Comparison of ENCODE assay signal across 1 cellular context in the genomic region with DNA sequence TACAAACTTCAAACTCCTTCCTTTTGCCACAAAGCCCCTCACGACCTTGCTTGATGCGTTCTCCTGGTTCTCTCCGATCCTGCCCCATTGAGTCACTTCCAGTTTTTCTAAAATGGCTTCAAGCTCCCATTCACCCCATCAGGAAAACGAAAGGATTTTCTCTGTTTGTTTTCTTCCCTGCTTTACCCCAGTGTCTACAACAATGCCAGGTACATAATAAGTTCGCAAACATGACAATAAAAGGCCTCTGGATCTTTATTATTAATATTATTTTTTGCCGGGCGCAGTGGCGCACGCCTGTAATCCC.
A peak's percentile ranks its signal among the peaks of the same experiment; 100 is the strongest.
TF ChIP-seq lines count a peak whose summit lies in the region.

No MANE protein-coding gene starts in this region.

TF ChIP-seq in K562, 482 proteins besides CTCF, POLR2A, EP300 and RAD21:
- TF ChIP-seq HINFP (tag; conservative IDR thresholded peaks at IDR 0.05; ENCODE audit: low read depth) (0 out of 2 replicates have a peak, but pooled peaks have one; percentile 11), MLLT1 (IDR thresholded peaks at IDR 0.05) (peak in 1 of 2 experiments; percentile 21; a peak in 1 of 4 replicates), SUPT5H (IDR thresholded peaks at IDR 0.05) (0 out of 2 replicates have a peak, but pooled peaks have one; percentile 41), DNMT1 (IDR thresholded peaks at IDR 0.05) (peak; percentile 24; the same call in 1 of the 2 replicates), MTA3 (IDR thresholded peaks at IDR 0.05; ENCODE audit: borderline replicate concordance) (no peak), NEUROD1 (IDR thresholded peaks at IDR 0.05; ENCODE audit: borderline replicate concordance, low read depth, low read length, partially characterized antibody) (no peak), ZNF12 (CRISPR knock-in tag; IDR thresholded peaks at IDR 0.05) (no peak), KAT2B (IDR thresholded peaks at IDR 0.05; ENCODE audit: low read depth, low read length) (no peak), DPF2 (IDR thresholded peaks at IDR 0.05) (0 out of 2 replicates have a peak, but pooled peaks have one; percentile 70), PHF8 (IDR thresholded peaks at IDR 0.05; ENCODE audit: borderline replicate concordance, low read length) (peak; percentile 2; the same call in 1 of the 2 replicates), PTTG1 (tag; IDR thresholded peaks at IDR 0.05; ENCODE audit: low read depth) (no peak), ZNF311 (CRISPR knock-in tag; IDR thresholded peaks at IDR 0.05) (no peak), ELF4 (CRISPR knock-in tag; IDR thresholded peaks at IDR 0.05) (0 out of 2 replicates have a peak, but pooled peaks have one; percentile 25), RNF2 (IDR thresholded peaks at IDR 0.05) (no peak), RBBP5 (IDR thresholded peaks at IDR 0.05; ENCODE audit: borderline replicate concordance, insufficient read depth, low read length, poor library complexity, severe bottlenecking) (peak; percentile 5), THRB (CRISPR knock-in tag; conservative IDR thresholded peaks at IDR 0.05) (0 out of 2 replicates have a peak, but pooled peaks have one; percentile 67), ZNF277 (CRISPR knock-in tag; IDR thresholded peaks at IDR 0.05; ENCODE audit: borderline replicate concordance) (no peak), KLF13 (tag; IDR thresholded peaks at IDR 0.05; ENCODE audit: borderline replicate concordance, low read depth) (no peak), ZBTB34 (CRISPR knock-in tag; IDR thresholded peaks at IDR 0.05) (0 out of 2 replicates have a peak, but pooled peaks have one; percentile 19), NFRKB (IDR thresholded peaks at IDR 0.05; ENCODE audit: low read depth) (peak; percentile 52; the same call in 1 of the 2 replicates), THRAP3 (IDR thresholded peaks at IDR 0.05; ENCODE audit: borderline replicate concordance) (0 out of 2 replicates have a peak, but pooled peaks have one; percentile 39), HBP1 (CRISPR knock-in tag; IDR thresholded peaks at IDR 0.05) (peak; percentile 76; the same call in 1 of the 2 replicates), TEAD4 (IDR thresholded peaks at IDR 0.05; ENCODE audit: low read length) (0 out of 2 replicates have a peak, but pooled peaks have one; percentile 6), TEAD4 (CRISPR knock-in tag; IDR thresholded peaks at IDR 0.05; ENCODE audit: borderline replicate concordance) (no peak), YY1 (IDR thresholded peaks at IDR 0.05; ENCODE audit: borderline replicate concordance in 1 of 3, control insufficient read depth in 1 of 3, extremely low read depth in 1 of 3, insufficient read depth in 3 of 3, insufficient read length in 1 of 3, insufficient replicate concordance in 2 of 3, low read depth in 1 of 3, low read length in 2 of 3) (peak in 1 of 3 experiments; percentile 26), GATAD2A (IDR thresholded peaks at IDR 0.05) (peak; percentile 80; the same call in 1 of the 2 replicates)
- TF ChIP-seq, protein P1, sequence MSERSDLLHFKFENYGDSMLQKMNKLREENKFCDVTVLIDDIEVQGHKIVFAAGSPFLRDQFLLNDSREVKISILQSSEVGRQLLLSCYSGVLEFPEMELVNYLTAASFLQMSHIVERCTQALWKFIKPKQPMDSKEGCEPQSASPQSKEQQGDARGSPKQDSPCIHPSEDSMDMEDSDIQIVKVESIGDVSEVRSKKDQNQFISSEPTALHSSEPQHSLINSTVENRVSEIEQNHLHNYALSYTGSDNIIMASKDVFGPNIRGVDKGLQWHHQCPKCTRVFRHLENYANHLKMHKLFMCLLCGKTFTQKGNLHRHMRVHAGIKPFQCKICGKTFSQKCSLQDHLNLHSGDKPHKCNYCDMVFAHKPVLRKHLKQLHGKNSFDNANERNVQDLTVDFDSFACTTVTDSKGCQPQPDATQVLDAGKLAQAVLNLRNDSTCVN (CRISPR knock-in tag; IDR thresholded peaks at IDR 0.05): 0 out of 2 replicates have a peak, but pooled peaks have one; percentile 47
- TF ChIP-seq, protein P2, sequence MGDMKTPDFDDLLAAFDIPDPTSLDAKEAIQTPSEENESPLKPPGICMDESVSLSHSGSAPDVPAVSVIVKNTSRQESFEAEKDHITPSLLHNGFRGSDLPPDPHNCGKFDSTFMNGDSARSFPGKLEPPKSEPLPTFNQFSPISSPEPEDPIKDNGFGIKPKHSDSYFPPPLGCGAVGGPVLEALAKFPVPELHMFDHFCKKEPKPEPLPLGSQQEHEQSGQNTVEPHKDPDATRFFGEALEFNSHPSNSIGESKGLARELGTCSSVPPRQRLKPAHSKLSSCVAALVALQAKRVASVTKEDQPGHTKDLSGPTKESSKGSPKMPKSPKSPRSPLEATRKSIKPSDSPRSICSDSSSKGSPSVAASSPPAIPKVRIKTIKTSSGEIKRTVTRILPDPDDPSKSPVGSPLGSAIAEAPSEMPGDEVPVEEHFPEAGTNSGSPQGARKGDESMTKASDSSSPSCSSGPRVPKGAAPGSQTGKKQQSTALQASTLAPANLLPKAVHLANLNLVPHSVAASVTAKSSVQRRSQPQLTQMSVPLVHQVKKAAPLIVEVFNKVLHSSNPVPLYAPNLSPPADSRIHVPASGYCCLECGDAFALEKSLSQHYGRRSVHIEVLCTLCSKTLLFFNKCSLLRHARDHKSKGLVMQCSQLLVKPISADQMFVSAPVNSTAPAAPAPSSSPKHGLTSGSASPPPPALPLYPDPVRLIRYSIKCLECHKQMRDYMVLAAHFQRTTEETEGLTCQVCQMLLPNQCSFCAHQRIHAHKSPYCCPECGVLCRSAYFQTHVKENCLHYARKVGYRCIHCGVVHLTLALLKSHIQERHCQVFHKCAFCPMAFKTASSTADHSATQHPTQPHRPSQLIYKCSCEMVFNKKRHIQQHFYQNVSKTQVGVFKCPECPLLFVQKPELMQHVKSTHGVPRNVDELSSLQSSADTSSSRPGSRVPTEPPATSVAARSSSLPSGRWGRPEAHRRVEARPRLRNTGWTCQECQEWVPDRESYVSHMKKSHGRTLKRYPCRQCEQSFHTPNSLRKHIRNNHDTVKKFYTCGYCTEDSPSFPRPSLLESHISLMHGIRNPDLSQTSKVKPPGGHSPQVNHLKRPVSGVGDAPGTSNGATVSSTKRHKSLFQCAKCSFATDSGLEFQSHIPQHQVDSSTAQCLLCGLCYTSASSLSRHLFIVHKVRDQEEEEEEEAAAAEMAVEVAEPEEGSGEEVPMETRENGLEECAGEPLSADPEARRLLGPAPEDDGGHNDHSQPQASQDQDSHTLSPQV (IDR thresholded peaks at IDR 0.05): 0 out of 2 replicates have a peak, but pooled peaks have one; percentile 37
- TF ChIP-seq, protein P3, sequence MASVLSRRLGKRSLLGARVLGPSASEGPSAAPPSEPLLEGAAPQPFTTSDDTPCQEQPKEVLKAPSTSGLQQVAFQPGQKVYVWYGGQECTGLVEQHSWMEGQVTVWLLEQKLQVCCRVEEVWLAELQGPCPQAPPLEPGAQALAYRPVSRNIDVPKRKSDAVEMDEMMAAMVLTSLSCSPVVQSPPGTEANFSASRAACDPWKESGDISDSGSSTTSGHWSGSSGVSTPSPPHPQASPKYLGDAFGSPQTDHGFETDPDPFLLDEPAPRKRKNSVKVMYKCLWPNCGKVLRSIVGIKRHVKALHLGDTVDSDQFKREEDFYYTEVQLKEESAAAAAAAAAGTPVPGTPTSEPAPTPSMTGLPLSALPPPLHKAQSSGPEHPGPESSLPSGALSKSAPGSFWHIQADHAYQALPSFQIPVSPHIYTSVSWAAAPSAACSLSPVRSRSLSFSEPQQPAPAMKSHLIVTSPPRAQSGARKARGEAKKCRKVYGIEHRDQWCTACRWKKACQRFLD (CRISPR knock-in tag; IDR thresholded peaks at IDR 0.05): 0 out of 2 replicates have a peak, but pooled peaks have one; percentile 0
TF ChIP-seq in K562: peak in this region for 19.
